In the genomic region with DNA sequence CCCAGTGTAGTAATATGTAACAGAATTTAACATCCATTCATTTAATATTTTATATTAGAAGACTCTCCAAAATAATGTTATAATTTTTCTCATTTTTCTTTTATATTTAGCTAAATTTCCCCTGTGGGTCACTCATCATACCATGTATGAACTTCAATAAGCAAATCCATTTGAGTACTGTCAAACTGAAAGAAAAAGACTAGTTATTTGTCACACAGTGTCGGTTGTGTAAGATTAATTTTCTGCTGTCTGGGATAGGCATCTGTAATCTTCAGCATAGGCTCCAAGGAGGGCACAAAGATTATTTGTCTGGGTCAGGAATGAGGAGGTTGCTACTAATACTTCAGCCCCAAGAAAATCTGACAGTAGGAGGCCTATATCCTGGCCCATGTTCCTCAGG, we compare ENCODE assay signal across 12 cellular contexts. TPM values are rescaled to one million over a fixed set of nuclear protein-coding genes. Genes with fewer than 3 reads are reported as not detected.
DNase-seq lines count a peak whose midpoint lies in the region; ATAC-seq, FAIRE-seq and TF ChIP-seq lines count a peak whose summit lies in the region.
"Not testable (repeated sequence)": the region's sequence is repeated elsewhere in the genome, so short reads cannot be mapped to it uniquely, and the experiment has no call there.
"Had no signal": no experiment of that assay in that cellular context is flagged by ENCODE, and none has a peak within 500 bp of the region (broad histone marks: within the 10 kb centered on the region; RNA-seq: fewer than 3 reads in every experiment).

No MANE protein-coding gene starts in this region.

- intact Hi-C loops in GM12878 (cut with micrococcal nuclease; ENCODE audit: unreplicated experiment): not testable (repeated sequence)

- DNase-seq in GM12878 (ENCODE audit: low read depth, low spot score): not testable (repeated sequence)

- peak overlapping the region; percentile 38 for H3K4me3 Mint-ChIP-seq in stimulated activated memory B cell treated with anti-CD40 and anti-IgM and Interleukin-4, amounts not matched to agents 10 μg/mL and 1 μg/mL and 100 μg/mL, for 72 hours

- SMC1A ChIA-PET in GM12878 (lab: Charles Lee; ENCODE audit: uncharacterized antibody, unreplicated experiment): not testable (repeated sequence)

- not testable (repeated sequence) for H3K4me3 ChIP-seq in GM12878

- not testable (repeated sequence) for H3K27me3 ChIP-seq in GM12878 (replicated peaks in 1 of 2; ENCODE audit: control insufficient read depth in 2 of 2, insufficient read depth in 2 of 2, low read length in 1 of 2)

- TF ChIP-seq CTCF in GM12878 (IDR thresholded peaks at IDR 0.05 in 2 of 3, conservative IDR thresholded peaks at IDR 0.05 in 1 of 3; ENCODE audit: control insufficient read depth in 2 of 3, extremely low read depth in 1 of 3, insufficient read depth in 1 of 3, low read depth in 3 of 3, low read length in 3 of 3): not testable (repeated sequence)

- H3K4me1 Mint-ChIP-seq in stimulated activated memory B cell treated with anti-CD40 and anti-IgM and Interleukin-4, amounts not matched to agents 10 μg/mL and 1 μg/mL and 100 μg/mL, for 72 hours: peaks cover 32% of the 10 kb centered on the region

- H3K9me3 ChIP-seq in GM12878 (replicated peaks; ENCODE audit: control insufficient read depth, insufficient read depth, low read length): not testable (repeated sequence)

- 0 out of 2 replicates have a peak overlapping the region, but pooled peaks have one; percentile 68 for H3K4me2 ChIP-seq in GM12878 (ENCODE audit: control insufficient read depth, insufficient read depth)

- H3K9me3 Mint-ChIP-seq in stimulated activated memory B cell treated with anti-CD40 and anti-IgM and Interleukin-4, amounts not matched to agents 10 μg/mL and 1 μg/mL and 100 μg/mL, for 72 hours: not testable (repeated sequence)

- not testable (repeated sequence) for TF ChIP-seq EP300 in GM12878 (IDR thresholded peaks at IDR 0.05; ENCODE audit: borderline replicate concordance in 1 of 2, control insufficient read depth in 1 of 2, low read depth in 2 of 2, low read length in 2 of 2)

- RAD21 ChIA-PET in GM12878 (lab: Charles Lee; ENCODE audit: unreplicated experiment): interaction anchor here (0.6 kb wide), 1 partner anchor 482 kb away, joined by 4 read pairs; no protein-coding TSS in a partner anchor

- WGBS in GM12878 (ENCODE audit: insufficient coverage, insufficient replicate concordance, low lambda C conversion rate, missing lambda C conversion rate): 0% methylated on average over 1 of the region's 1 CpG

- in situ Hi-C loops in GM12878 (cut with MboI): not testable (repeated sequence)

- TF ChIP-seq RAD21 in GM12878 (IDR thresholded peaks at IDR 0.05; ENCODE audit: insufficient read depth, low read depth, low read length): not testable (repeated sequence)

- H4K20me1 ChIP-seq in GM12878 (ENCODE audit: control insufficient read depth, insufficient read depth): not testable (repeated sequence)

- not testable (repeated sequence) for TF ChIP-seq POLR2A in GM12878 (IDR thresholded peaks at IDR 0.05; ENCODE audit: low read depth, low read length)

- not testable (repeated sequence) for H2AFZ ChIP-seq in GM12878 (ENCODE audit: control insufficient read depth, low read depth, low read length)

- H3K9ac ChIP-seq in GM12878 (ENCODE audit: control insufficient read depth, insufficient read depth, low read length): not testable (repeated sequence)

- not testable (repeated sequence) for H3K36me3 Mint-ChIP-seq in stimulated activated memory B cell treated with anti-CD40 and anti-IgM and Interleukin-4, amounts not matched to agents 10 μg/mL and 1 μg/mL and 100 μg/mL, for 72 hours

- peak overlapping the region; percentile 82 for H3K27ac Mint-ChIP-seq in stimulated activated memory B cell treated with anti-CD40 and anti-IgM and Interleukin-4, amounts not matched to agents 10 μg/mL and 1 μg/mL and 100 μg/mL, for 72 hours

- H3K36me3 ChIP-seq in GM12878 (ENCODE audit: control insufficient read depth in 2 of 2, insufficient read depth in 2 of 2, low read length in 1 of 2): not testable (repeated sequence)

- CTCF ChIA-PET in GM12878 (lab: Yijun Ruan, JAX): not testable (repeated sequence)

- not testable (repeated sequence) for H3K79me2 ChIP-seq in GM12878 (ENCODE audit: control insufficient read depth, insufficient read depth, low read length)

- not testable (repeated sequence) for H3K27me3 Mint-ChIP-seq in stimulated activated memory B cell treated with anti-CD40 and anti-IgM and Interleukin-4, amounts not matched to agents 10 μg/mL and 1 μg/mL and 100 μg/mL, for 72 hours

- H3K27ac ChIP-seq in GM12878 (ENCODE audit: control insufficient read depth, insufficient read depth): not testable (repeated sequence)

- ATAC-seq in GM18502 (IDR thresholded peaks at IDR 0.05; ENCODE audit: poor library complexity, unreplicated experiment) (peak; percentile 56), GM18907 (IDR thresholded peaks at IDR 0.05; ENCODE audit: unreplicated experiment) (peak; percentile 48), GM19452 (IDR thresholded peaks at IDR 0.05; ENCODE audit: unreplicated experiment) (peak; percentile 17), GM21825 (IDR thresholded peaks at IDR 0.05; ENCODE audit: unreplicated experiment) (peak; percentile 37), HG03159 (IDR thresholded peaks at IDR 0.05; ENCODE audit: unreplicated experiment) (peak; percentile 31), HG03520 (IDR thresholded peaks at IDR 0.05; ENCODE audit: unreplicated experiment) (peak; percentile 41), GM12878 (peak; percentile 83)
- peak; percentile 59 for ATAC-seq in stimulated activated memory B cell treated with anti-CD40 and anti-IgM and Interleukin-4, amounts not matched to agents 10 μg/mL and 1 μg/mL and 100 μg/mL, for 72 hours

- POLR2A ChIA-PET in GM12878 (lab: Charles Lee): not testable (repeated sequence)

- not testable (repeated sequence) for BruUV-seq in GM12878 (replicated peaks; lab: Mats Ljungman, UMichigan)

- not testable (repeated sequence) for FAIRE-seq in GM12878 (lab: Jason Lieb, UNC)

- H3K4me1 ChIP-seq in GM12878 (ENCODE audit: control insufficient read depth, insufficient read depth, low read length): peaks cover 17% of the 10 kb centered on the region

RNA-seq across cellular contexts. Expression of a gene that starts 13.1 kb away (rescaled TPM):
- total RNA-seq in GM12878 (2013; cell fraction: nucleolus; rRNA removed): 29.6 and 41.5 TPM in 2 replicates
- 80.7 and 88.4 TPM in 2 replicates for total RNA-seq in GM12878 (2014; rRNA removed)
- 70.2 and 75.8 TPM in 2 replicates for total RNA-seq in GM12878 (2014; rRNA removed; fragmentation: Illumina TruSeq; extraction: Trizol)
- 128 and 135 TPM in 2 replicates for total RNA-seq in GM12878 (2021)
- polyA plus RNA-seq in GM12878 (2011; ENCODE audit: low read depth): 17.5 TPM
- polyA plus RNA-seq in GM12878 (2011; rRNA removed): 5.7 and 6.5 TPM in 2 replicates
- polyA plus RNA-seq in GM12878 (2011; cell fraction: cytosol; rRNA removed): 7.5 and 7.6 TPM in 2 replicates
- 7.6 and 13.2 TPM in 2 replicates for polyA plus RNA-seq in GM12878 (2011; cell fraction: nucleus; rRNA removed)
- 26.6 and 29.5 TPM in 2 replicates for polyA plus RNA-seq in GM12878 (2012)
- 77.5 and 82.5 TPM in 2 replicates for polyA plus RNA-seq in GM12878 (2014; fragmentation: Illumina TruSeq; extraction: Trizol)
- 10 to 100 TPM; 23.1 to 24.8 TPM for polyA plus RNA-seq in GM12878 (2014; fragmentation: Nextera tagmentation; extraction: Ambion mirVana)
- 58.1 and 58.2 TPM in 2 replicates for polyA plus RNA-seq in GM12878 (2014; rRNA removed)
- 10 to 100 TPM; 68.0 to 69.5 TPM for polyA plus RNA-seq in GM12878 (2016; fragmentation: Nextera tagmentation; extraction: Ambion mirVana)
- polyA minus RNA-seq in GM12878 (2011; rRNA and poly(A)+ RNA removed): 7.0 and 8.3 TPM in 2 replicates
- polyA minus RNA-seq in GM12878 (2011; cell fraction: cytosol; rRNA and poly(A)+ RNA removed): 5.8 and 11.6 TPM in 2 replicates
- polyA minus RNA-seq in GM12878 (2011; cell fraction: nucleus; rRNA and poly(A)+ RNA removed): 6.8 and 8.5 TPM in 2 replicates
- total RNA-seq: GM23248, HFFc6, M059J had no signal
- polyA plus RNA-seq: BJ, GM23248 had no signal

Comparison
In these comparisons a context has a peak if more than half of its experiments do, and no peak if none do; other contexts are left out.
1. ATAC-seq: peak in every context shown above with its lines; median percentile 83 in GM12878; 59 in stimulated activated memory B cell treated with anti-CD40 and anti-IgM and Interleukin-4, amounts not matched to agents 10 μg/mL and 1 μg/mL and 100 μg/mL, for 72 hours; 56 in GM18502; 48 in GM18907; 41 in HG03520; 37 in GM21825; 31 in HG03159; 17 in GM19452.